ENCODE assay signal across 2 cellular contexts in genomic region chr3:133831966-133832801, GRCh38.
TF ChIP-seq lines count a peak whose summit lies in the region.

No MANE protein-coding gene starts in this region.

TF ChIP-seq in HepG2, 621 proteins besides CTCF, POLR2A, EP300 and RAD21:
- TF ChIP-seq STAG1 (CRISPR knock-in tag; IDR thresholded peaks at IDR 0.05) (peak; percentile 75), ZNF430 (CRISPR knock-in tag; IDR thresholded peaks at IDR 0.05) (peak; percentile 21; the same call in 1 of the 2 replicates), TAF1 (CRISPR knock-in tag; IDR thresholded peaks at IDR 0.05) (no peak)
TF ChIP-seq in HepG2: peak in this region for 2.

TF ChIP-seq in H1, 55 proteins besides CTCF, POLR2A, EP300 and RAD21:
- TF ChIP-seq BACH1 (IDR thresholded peaks at IDR 0.05; ENCODE audit: low read length) (no peak), NRF1 (IDR thresholded peaks at IDR 0.05; ENCODE audit: low read depth, low read length) (no peak), JUND (IDR thresholded peaks at IDR 0.05; ENCODE audit: low read length) (no peak), MAFK (IDR thresholded peaks at IDR 0.05; ENCODE audit: low read depth, low read length) (no peak), POU5F1 (IDR thresholded peaks at IDR 0.05; ENCODE audit: low read depth, low read length) (no peak), CBX8 (IDR thresholded peaks at IDR 0.05; ENCODE audit: borderline replicate concordance, low read depth, low read length) (no peak), SP4 (IDR thresholded peaks at IDR 0.05; ENCODE audit: low read length) (no peak)
